Comparison of ENCODE assay signal across 39 cellular contexts in genomic region chr1:74623716-74624115, GRCh38. TPM values are rescaled to one million over a fixed set of nuclear protein-coding genes. Genes with fewer than 3 reads are reported as not detected.
"Had no signal": no experiment of that assay in that cellular context is flagged by ENCODE, and none has a peak within 500 bp of the region (broad histone marks: within the 10 kb centered on the region; RNA-seq: fewer than 3 reads in every experiment).

No MANE protein-coding gene starts in this region.

- H3K4me3 ChIP-seq: MG63 had no signal

- DNase-seq: Karpas-422, Kasumi-1, MG63, MM.1S, MV-4-11, NCI-H1048, NCI-H1092, NCI-H1092 treated with DMSO at 0.1 percent for 48 hours, NCI-H1105, NCI-H1105 treated with DMSO at 0.1 percent for 48 hours, NCI-H1417, NCI-H1417 treated with DMSO at 0.1 percent for 48 hours, NCI-H1436, NCI-H1436 treated with DMSO at 0.1 percent for 48 hours, NCI-H146, NCI-H1694, NCI-H1694 treated with DMSO at 0.1 percent for 48 hours, NCI-H187, NCI-H187 treated with DMSO at 0.1 percent for 48 hours, NCI-H1930, NCI-H2029, NCI-H2029 treated with DMSO at 0.1 percent for 48 hours, NCI-H2081, NCI-H2081 treated with DMSO at 0.1 percent for 48 hours, NCI-H2107, NCI-H2171, NCI-H2171 treated with DMSO at 0.1 percent for 48 hours, NCI-H2227 treated with DMSO at 0.1 percent for 48 hours, NCI-H226, NCI-H345, NCI-H446, NCI-H446 treated with DMSO at 0.1 percent for 48 hours, NCI-H510A, NCI-H510A treated with DMSO at 0.1 percent for 48 hours, NCI-H524 had no signal

- H3K9me3 ChIP-seq: MG63 had no signal

- H3K36me3 ChIP-seq: MG63 had no signal

- H3K27me3 ChIP-seq: MG63 had no signal

RNA-seq across cellular contexts. Expression of gene ERICH3, which starts 49.9 kb away (rescaled TPM):
- total RNA-seq: LHCN-M2, M059J, MCF 10A, NCI-H460 had no signal
